Comparison of ENCODE assay signal across 23 cellular contexts in genomic region chr15:56199038-56199437, GRCh38. TPM values are rescaled to one million over a fixed set of nuclear protein-coding genes. Genes with fewer than 3 reads are reported as not detected.
DNase-seq lines count a peak whose midpoint lies in the region; ATAC-seq lines count a peak whose summit lies in the region.
"Had no signal": no experiment of that assay in that cellular context is flagged by ENCODE, and none has a peak within 500 bp of the region (broad histone marks: within the 10 kb centered on the region; RNA-seq: fewer than 3 reads in every experiment).

No MANE protein-coding gene starts in this region.

- H3K4me1 ChIP-seq in Karpas-422 (ENCODE audit: low read length): peaks cover 4% of the 10 kb centered on the region; the same call in 1 of the 2 replicates
- H3K4me1 ChIP-seq: parathyroid adenoma had no signal

- H2AFZ ChIP-seq in Karpas-422 (ENCODE audit: low read length): no peak overlapping the region
- H2AFZ ChIP-seq: GM23248, parathyroid adenoma had no signal

- no peak overlapping the region for H3K4me2 ChIP-seq in Karpas-422 (ENCODE audit: low read depth, low read length, poor library complexity, severe bottlenecking)

- H3K36me3 ChIP-seq in Karpas-422 (ENCODE audit: insufficient read depth, low read length): peaks cover 13% of the 10 kb centered on the region
- H3K36me3 ChIP-seq: adrenal gland, suprapubic skin had no signal

- peaks cover 29% of the 10 kb centered on the region for H3K4me1 Mint-ChIP-seq in central memory CD8-positive, alpha-beta T cell

- ATAC-seq in GM18858 (IDR thresholded peaks at IDR 0.05; ENCODE audit: unreplicated experiment): peak; percentile 74
- peak; percentile 53 for ATAC-seq in GM19463 (IDR thresholded peaks at IDR 0.05; ENCODE audit: unreplicated experiment)
- peak; percentile 73 for ATAC-seq in HG02938 (IDR thresholded peaks at IDR 0.05; ENCODE audit: unreplicated experiment)
- no peak for ATAC-seq in central memory CD8-positive, alpha-beta T cell (replicated peaks; ENCODE audit: extremely low read depth, poor library complexity, severe bottlenecking)
- ATAC-seq: naive thymus-derived CD8-positive, alpha-beta T cell; T-cell had no signal

- peaks cover 1% of the 10 kb centered on the region for H3K36me3 Mint-ChIP-seq in central memory CD8-positive, alpha-beta T cell (ENCODE audit: insufficient read depth)

- H3K9me2 ChIP-seq in Karpas-422 (replicated peaks; ENCODE audit: insufficient read depth, low read length): no peaks in the 10 kb centered on the region; the same call in 1 of the 2 replicates

- H3K4me3 Mint-ChIP-seq in central memory CD8-positive, alpha-beta T cell: no peak overlapping the region
- H3K4me3 Mint-ChIP-seq: naive thymus-derived CD8-positive, alpha-beta T cell; T-cell had no signal

- H3K27ac Mint-ChIP-seq in central memory CD8-positive, alpha-beta T cell (ENCODE audit: low read depth): peak overlapping the region; percentile 38
- H3K27ac Mint-ChIP-seq: naive thymus-derived CD8-positive, alpha-beta T cell; T-cell had no signal

- no peaks in the 10 kb centered on the region for H3K9me3 Mint-ChIP-seq in central memory CD8-positive, alpha-beta T cell
- H3K9me3 Mint-ChIP-seq: naive thymus-derived CD8-positive, alpha-beta T cell; T-cell had no signal

- H3K4me3 ChIP-seq in Karpas-422 (ENCODE audit: low read length): no peak overlapping the region
- H3K4me3 ChIP-seq: adrenal gland, GM23248, suprapubic skin had no signal

- no peaks in the 10 kb centered on the region for H3K9me3 ChIP-seq in Karpas-422 (ENCODE audit: low read length)
- H3K9me3 ChIP-seq: adrenal gland, suprapubic skin had no signal

- H3K9ac ChIP-seq in Karpas-422 (ENCODE audit: low read length): no peak overlapping the region
- H3K9ac ChIP-seq: GM23248, parathyroid adenoma had no signal

- H3K27me3 ChIP-seq in Karpas-422 (ENCODE audit: low read length): no peaks in the 10 kb centered on the region
- H3K27me3 ChIP-seq: adrenal gland, suprapubic skin had no signal

- no peaks in the 10 kb centered on the region for H3K27me3 Mint-ChIP-seq in central memory CD8-positive, alpha-beta T cell
- H3K27me3 Mint-ChIP-seq: naive thymus-derived CD8-positive, alpha-beta T cell; T-cell had no signal

- H3K27ac ChIP-seq in Karpas-422 (ENCODE audit: low read length): no peak overlapping the region
- H3K27ac ChIP-seq: adrenal gland, GM23248, parathyroid adenoma, suprapubic skin had no signal

- H4K20me1 ChIP-seq in Karpas-422 (ENCODE audit: insufficient read depth, low read depth, low read length): no peaks in the 10 kb centered on the region; the same call in none of the 2 replicates

- DNase-seq in central memory CD8-positive, alpha-beta T cell (ENCODE audit: low spot score in 2 of 2): no peak
- DNase-seq in DMS153 (lab: John Stamatoyannopoulos, UW) (no peak), Karpas-422 (no peak), SHP77 (lab: John Stamatoyannopoulos, UW) (no peak)
- DNase-seq: activated CD4-positive, alpha-beta T cell treated with anti-CD3 and anti-CD28 coated beads, Interleukin-2, amount 50 U/mL, for 48 hours; adrenal gland; central memory CD4-positive, alpha-beta T cell; COR-L47; effector CD4-positive, alpha-beta T cell; GM23248; head of caudate nucleus; IMR-90; naive thymus-derived CD8-positive, alpha-beta T cell; NCI-H2029; NCI-H510A; Right ventricle myocardium superior; stimulated activated CD4-positive, alpha-beta T cell treated with anti-CD3 and anti-CD28 coated beads, Interleukin-2, amount 100 ng/mL, for 48 hours; T-cell had no signal

- H3K79me2 ChIP-seq in Karpas-422 (ENCODE audit: low read length): peaks cover 99% of the 10 kb centered on the region

RNA-seq across cellular contexts. Expression of gene RFX7, which starts 44.6 kb away (rescaled TPM):
- total RNA-seq in Karpas-422 (2014; rRNA removed; shearing (Covaris generic); ENCODE audit: low replicate concordance): 20.7 and 57.3 TPM in 2 replicates
